In genomic region chr12:18690653-18691052, GRCh38 we compare ENCODE assay signal across 16 cellular contexts. TPM values are rescaled to one million over a fixed set of nuclear protein-coding genes. Genes with fewer than 3 reads are reported as not detected.
DNase-seq lines count a peak whose midpoint lies in the region; ATAC-seq, FAIRE-seq and TF ChIP-seq lines count a peak whose summit lies in the region.
"Had no signal": no experiment of that assay in that cellular context is flagged by ENCODE, and none has a peak within 500 bp of the region (broad histone marks: within the 10 kb centered on the region; RNA-seq: fewer than 3 reads in every experiment).

No MANE protein-coding gene starts in this region.

- peaks cover 21% of the 10 kb centered on the region for H3K4me1 ChIP-seq in mammary epithelial cell (ENCODE audit: insufficient read depth, low read length)
- H3K4me1 ChIP-seq in keratinocyte (ENCODE audit: control insufficient read depth, extremely low read depth, insufficient read depth, low read length): peaks cover 22% of the 10 kb centered on the region
- H3K4me1 ChIP-seq: gastrocnemius medialis, pancreas had no signal

- H2AFZ ChIP-seq in mammary epithelial cell (ENCODE audit: low read depth, low read length) (peak overlapping the region; percentile 42), keratinocyte (ENCODE audit: control insufficient read depth, low read length) (peak overlapping the region; percentile 50)

- BruUV-seq in mammary epithelial cell (replicated peaks; lab: Mats Ljungman, UMichigan): no TSS peak

- dilution Hi-C loops in mammary epithelial cell (cut with HindIII; ENCODE audit: low sequenced_read_pairs): no loop called here
- dilution Hi-C loops in keratinocyte (cut with MboI; ENCODE audit: extremely low pct_ligation_motif_present, low sequenced_read_pairs): no loop called here

- no peaks in the 10 kb centered on the region for H3K9me3 Mint-ChIP-seq in glutamatergic neuron (ENCODE audit: unreplicated experiment)

- H3K4me3 Mint-ChIP-seq in glutamatergic neuron (ENCODE audit: unreplicated experiment): no peak overlapping the region
- H3K4me3 Mint-ChIP-seq: memory B cell had no signal

- H3K27ac ChIP-seq in mammary epithelial cell (ENCODE audit: insufficient read depth, low read depth, low read length) (peak overlapping the region; percentile 96), keratinocyte (ENCODE audit: control insufficient read depth, insufficient read depth, low read length) (peak overlapping the region; percentile 87)
- H3K27ac ChIP-seq: gastrocnemius medialis, pancreas had no signal

- peak overlapping the region; percentile 31 for H3K9ac ChIP-seq in mammary epithelial cell (ENCODE audit: insufficient read depth, low read length)
- H3K9ac ChIP-seq in keratinocyte (ENCODE audit: control insufficient read depth, extremely low read depth, insufficient read depth, low read length): no peak overlapping the region

- H3K27ac Mint-ChIP-seq in glutamatergic neuron (ENCODE audit: unreplicated experiment): no peak overlapping the region
- H3K27ac Mint-ChIP-seq: CD4-positive, CD25-positive, alpha-beta regulatory T cell; memory B cell had no signal

- ATAC-seq in GM19455 (IDR thresholded peaks at IDR 0.05; ENCODE audit: unreplicated experiment): no peak
- ATAC-seq: gastrocnemius medialis, pancreas had no signal

- H3K36me3 Mint-ChIP-seq in glutamatergic neuron (ENCODE audit: unreplicated experiment): no peaks in the 10 kb centered on the region
- H3K36me3 Mint-ChIP-seq: CD4-positive, CD25-positive, alpha-beta regulatory T cell; memory B cell had no signal

- H3K27me3 ChIP-seq in mammary epithelial cell (ENCODE audit: insufficient read depth, low read length) (no peaks in the 10 kb centered on the region), keratinocyte (ENCODE audit: control insufficient read depth, extremely low read depth, insufficient read depth, low read length) (no peaks in the 10 kb centered on the region)
- H3K27me3 ChIP-seq: gastrocnemius medialis, pancreas had no signal

- no peaks in the 10 kb centered on the region for H3K36me3 ChIP-seq in mammary epithelial cell (ENCODE audit: insufficient read depth, low read length)
- no peaks in the 10 kb centered on the region for H3K36me3 ChIP-seq in keratinocyte (ENCODE audit: control insufficient read depth in 2 of 2, extremely low read depth in 1 of 2, insufficient read depth in 2 of 2, low read length in 2 of 2)
- H3K36me3 ChIP-seq: gastrocnemius medialis, pancreas had no signal

- H3K79me2 ChIP-seq in mammary epithelial cell (ENCODE audit: insufficient read depth, low read length) (no peaks in the 10 kb centered on the region), keratinocyte (ENCODE audit: control insufficient read depth, insufficient read depth, low read length) (no peaks in the 10 kb centered on the region)

- TF ChIP-seq CTCF in mammary epithelial cell (conservative IDR thresholded peaks at IDR 0.05 in 1 of 2, IDR thresholded peaks at IDR 0.05 in 1 of 2; ENCODE audit: extremely low read depth in 1 of 2, insufficient read depth in 1 of 2, low read depth in 1 of 2, low read length in 2 of 2): no peak
- no peak for TF ChIP-seq CTCF in keratinocyte (optimal IDR thresholded peaks at IDR 0.05 in 1 of 3, IDR thresholded peaks at IDR 0.05 in 1 of 3, conservative IDR thresholded peaks at IDR 0.05 in 1 of 3; ENCODE audit: extremely low read depth in 1 of 3, insufficient read depth in 2 of 3, low read length in 3 of 3)
- TF ChIP-seq CTCF in glutamatergic neuron (IDR thresholded peaks at IDR 0.05; ENCODE audit: partially characterized antibody, unreplicated experiment): no peak

- H3K4me2 ChIP-seq in mammary epithelial cell (ENCODE audit: insufficient read depth, low read depth, low read length) (peak overlapping the region; percentile 45), keratinocyte (ENCODE audit: control insufficient read depth, extremely low read depth, insufficient read depth, low read depth, low read length) (peak overlapping the region; percentile 69)

- no peaks in the 10 kb centered on the region for H3K27me3 Mint-ChIP-seq in glutamatergic neuron (ENCODE audit: unreplicated experiment)
- H3K27me3 Mint-ChIP-seq: CD4-positive, CD25-positive, alpha-beta regulatory T cell; memory B cell had no signal

- CTCF ChIA-PET in mammary epithelial cell (lab: Charles Lee; ENCODE audit: low non-redundant PET): no interaction called here

- no peaks in the 10 kb centered on the region for H3K9me3 ChIP-seq in mammary epithelial cell (replicated peaks; ENCODE audit: insufficient read depth, low read length)
- H3K9me3 ChIP-seq in keratinocyte (ENCODE audit: control insufficient read depth, low read depth, low read length): no peaks in the 10 kb centered on the region
- H3K9me3 ChIP-seq: gastrocnemius medialis, pancreas had no signal

- H3K4me1 Mint-ChIP-seq in glutamatergic neuron (ENCODE audit: low read depth, unreplicated experiment): no peaks in the 10 kb centered on the region
- H3K4me1 Mint-ChIP-seq: CD4-positive, CD25-positive, alpha-beta regulatory T cell; memory B cell had no signal

- no peaks in the 10 kb centered on the region for H4K20me1 ChIP-seq in mammary epithelial cell (ENCODE audit: insufficient read depth, low read length)
- H4K20me1 ChIP-seq in keratinocyte (ENCODE audit: control insufficient read depth, extremely low read depth, insufficient read depth, low read length): no peaks in the 10 kb centered on the region

- in situ Hi-C loops in mammary epithelial cell (cut with MboI; ENCODE audit: low sequenced_read_pairs in 2 of 2): no loop called here

- H3K4me3 ChIP-seq in mammary epithelial cell (replicated peaks in 1 of 3; ENCODE audit: insufficient read depth in 1 of 3, low read depth in 2 of 3, low read length in 3 of 3): no peak overlapping the region
- peak overlapping the region in 1 of 3 experiments; percentile 19 for H3K4me3 ChIP-seq in keratinocyte (ENCODE audit: control insufficient read depth in 2 of 3, extremely low read depth in 1 of 3, insufficient read depth in 2 of 3, low read depth in 1 of 3, low read length in 3 of 3)
- H3K4me3 ChIP-seq: gastrocnemius medialis, pancreas had no signal

- DNase-seq in AG20443 (ENCODE audit: low spot score): peak; percentile 66
- DNase-seq in LoVo (ENCODE audit: low spot score): peak; percentile 38
- DNase-seq in mammary epithelial cell: peak; percentile 99
- DNase-seq in keratinocyte (ENCODE audit: low read depth, low spot score): peak; percentile 96
- DNase-seq in glutamatergic neuron: no peak
- DNase-seq in NCI-H2227 (lab: John Stamatoyannopoulos, UW; ENCODE audit: unreplicated experiment): no peak
- DNase-seq in activated gamma-delta T cell treated with Interleukin-2 at 50 U/mL for 16 hours: no peak
- DNase-seq: activated naive CD4-positive, alpha-beta T cell treated with Interleukin-2 at 50 U/mL for 16 hours; CD4-positive, CD25-positive, alpha-beta regulatory T cell; gastrocnemius medialis; pancreas; stimulated activated CD4-positive, alpha-beta T cell treated with anti-CD3 and anti-CD28 coated beads, Interleukin-4, amount 100 ng/mL, for 24 hours; stimulated activated naive CD4-positive, alpha-beta T cell treated with Interleukin-2 at 50 U/mL for 16 hours had no signal

- intact Hi-C loops in mammary epithelial cell (cut with micrococcal nuclease): loop anchor here (5.0 to 10.0 kb wide), 3 partner anchors 256 to 444 kb away; partner anchors contain the start of gene PIK3C2G

- H3K9me1 ChIP-seq in keratinocyte (ENCODE audit: control insufficient read depth, extremely low read depth, insufficient read depth, low read length): no peaks in the 10 kb centered on the region

- peak; percentile 99 for FAIRE-seq in keratinocyte (lab: Jason Lieb, UNC)
- FAIRE-seq: pancreas had no signal

- WGBS in mammary epithelial cell (ENCODE audit: low coverage, missing lambda C conversion rate): 4% methylated on average over 4 of the region's 4 CpGs

RNA-seq across cellular contexts. Expression of gene PLCZ1, which starts 47.2 kb away (rescaled TPM):
- 1 to 10 TPM in 1 of 2 donors, under 1 TPM in 1; 0.67 to 3.0 TPM for total RNA-seq in mammary epithelial cell
- 0.28 TPM for polyA plus RNA-seq in mammary epithelial cell
- 8.7 TPM for polyA minus RNA-seq in mammary epithelial cell
- 0.15 to 0.62 TPM (median 0.18 TPM) in 3 replicates for polyA plus RNA-seq in keratinocyte
- not detected for polyA plus RNA-seq in keratinocyte (2011; ENCODE audit: low read depth)
- polyA plus RNA-seq in keratinocyte (2011; cell fraction: cytosol; rRNA removed): 0.14 TPM in 1 of 2 replicates, not detected in the other
- polyA plus RNA-seq in keratinocyte (2011; cell fraction: nucleus; rRNA removed): 0.53 and 1.0 TPM in 2 replicates
- polyA plus RNA-seq in keratinocyte (2012; ENCODE audit: low replicate concordance): 0.24 TPM in 1 of 2 replicates, not detected in the other
- polyA minus RNA-seq in keratinocyte: 0.48 TPM in 1 of 3 replicates, not detected in the others
- not detected for polyA minus RNA-seq in keratinocyte (2011; cell fraction: cytosol; rRNA and poly(A)+ RNA removed)
- polyA minus RNA-seq in keratinocyte (2011; cell fraction: nucleus; rRNA and poly(A)+ RNA removed): 1.1 TPM in 1 of 2 replicates, not detected in the other
- not detected for total RNA-seq in glutamatergic neuron (ENCODE audit: unreplicated experiment)
- total RNA-seq: CD4-positive, CD25-positive, alpha-beta regulatory T cell; chondrocyte; gastrocnemius medialis; pancreas had no signal
- polyA plus RNA-seq: CD4-positive, CD25-positive, alpha-beta regulatory T cell; pancreas had no signal

RNA-seq across cellular contexts. Expression of gene CAPZA3, which starts 47.3 kb away (rescaled TPM):
- total RNA-seq in mammary epithelial cell (under 1 TPM in 1 of 2 donors, not detected in 1; 0.17 TPM), glutamatergic neuron (ENCODE audit: unreplicated experiment) (not detected)
- polyA plus RNA-seq in mammary epithelial cell (not detected), keratinocyte (0.05 TPM in 2 of 3 replicates, not detected in the other)
- polyA minus RNA-seq in mammary epithelial cell (not detected), keratinocyte (not detected in 3 replicates)
- not detected for polyA plus RNA-seq in keratinocyte (2011; ENCODE audit: low read depth)
- polyA plus RNA-seq in keratinocyte (2011; cell fraction: cytosol; rRNA removed): not detected in 2 replicates
- 0.17 and 0.22 TPM in 2 replicates for polyA plus RNA-seq in keratinocyte (2011; cell fraction: nucleus; rRNA removed)
- not detected in 2 replicates for polyA plus RNA-seq in keratinocyte (2012; ENCODE audit: low replicate concordance)
- not detected for polyA minus RNA-seq in keratinocyte (2011; cell fraction: cytosol; rRNA and poly(A)+ RNA removed)
- not detected in 2 replicates for polyA minus RNA-seq in keratinocyte (2011; cell fraction: nucleus; rRNA and poly(A)+ RNA removed)
- total RNA-seq: CD4-positive, CD25-positive, alpha-beta regulatory T cell; chondrocyte; gastrocnemius medialis; pancreas had no signal
- polyA plus RNA-seq: CD4-positive, CD25-positive, alpha-beta regulatory T cell had no signal

Comparison
In these comparisons a context has a peak if more than half of its experiments do, and no peak if none do; other contexts are left out.
1. DNase-seq: peak in AG20443 (single experiment), LoVo (single experiment), mammary epithelial cell (single experiment) and keratinocyte (single experiment); none in glutamatergic neuron (single experiment), NCI-H2227 (single experiment) and activated gamma-delta T cell treated with Interleukin-2 at 50 U/mL for 16 hours (single experiment).